1 cellular context compared by ENCODE assay signal in genomic region chr11:35905901-35906661, GRCh38.
TF ChIP-seq lines count a peak whose summit lies in the region.

No MANE protein-coding gene starts in this region.

TF ChIP-seq in K562, 482 proteins besides CTCF, POLR2A, EP300 and RAD21:
- TF ChIP-seq ILK (tag; IDR thresholded peaks at IDR 0.05; ENCODE audit: borderline replicate concordance, low read depth) (no peak), ZNF76 (CRISPR knock-in tag; IDR thresholded peaks at IDR 0.05; ENCODE audit: borderline replicate concordance) (no peak), ZNF316 (IDR thresholded peaks at IDR 0.05) (peak; percentile 48; the same call in 1 of the 2 replicates), ZBTB8A (IDR thresholded peaks at IDR 0.05; ENCODE audit: partially characterized antibody) (no peak), SP1 (CRISPR knock-in tag; IDR thresholded peaks at IDR 0.05) (no peak), MITF (IDR thresholded peaks at IDR 0.05) (no peak), HOMEZ (CRISPR knock-in tag; IDR thresholded peaks at IDR 0.05) (no peak), MAFG (tag; conservative IDR thresholded peaks at IDR 0.05) (peak; percentile 26; the same call in 1 of the 2 replicates), ZNF57 (CRISPR knock-in tag; IDR thresholded peaks at IDR 0.05) (no peak), MLLT1 (IDR thresholded peaks at IDR 0.05) (no peak), PHF8 (IDR thresholded peaks at IDR 0.05; ENCODE audit: borderline replicate concordance, low read length) (no peak), IFI16 (CRISPR knock-in tag; IDR thresholded peaks at IDR 0.05) (no peak)
TF ChIP-seq in K562: peak in this region for 2.
